Comparison of ENCODE assay signal across 2 cellular contexts in the genomic region with DNA sequence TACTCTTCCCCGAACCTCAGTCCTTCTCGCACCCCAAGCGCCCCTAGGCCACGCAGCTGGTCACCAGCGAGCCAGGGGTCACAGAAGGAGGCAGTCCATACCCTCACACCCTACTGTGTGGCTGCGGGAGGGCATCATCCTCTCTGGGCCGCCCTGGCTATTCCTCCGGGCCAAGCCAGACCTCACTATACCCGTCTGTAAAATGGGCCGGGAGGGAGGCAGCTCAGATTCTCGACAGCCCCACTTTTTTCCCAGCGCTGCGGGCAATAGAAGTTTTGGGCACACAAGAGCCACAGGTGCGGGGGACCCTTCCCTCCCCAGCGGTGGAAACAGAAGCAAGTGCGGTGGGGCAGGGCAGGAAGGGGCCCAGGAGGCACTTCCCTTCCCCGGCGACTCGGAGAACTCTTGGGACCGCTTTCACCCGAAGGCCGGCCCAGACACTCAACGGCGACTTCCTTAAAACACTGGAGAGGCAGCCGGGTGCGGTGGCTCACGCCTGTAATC.
TF ChIP-seq lines count a peak whose summit lies in the region.

No MANE protein-coding gene starts in this region.

TF ChIP-seq in GM12878, 131 proteins besides CTCF, POLR2A, EP300 and RAD21:
- TF ChIP-seq IKZF2 (IDR thresholded peaks at IDR 0.05) (peak in 1 of 2 experiments; percentile 25; a peak in 2 of 4 replicates), ZNF217 (IDR thresholded peaks at IDR 0.05) (peak; percentile 90), RUNX3 (IDR thresholded peaks at IDR 0.05; ENCODE audit: low read length) (0 out of 2 replicates have a peak, but pooled peaks have one; percentile 8), ZBTB40 (IDR thresholded peaks at IDR 0.05; ENCODE audit: borderline replicate concordance) (peak; percentile 60; the same call in 1 of the 2 replicates), FOXM1 (IDR thresholded peaks at IDR 0.05; ENCODE audit: low read depth, low read length) (no peak), GATAD2B (conservative IDR thresholded peaks at IDR 0.05; ENCODE audit: low read depth) (no peak), SMARCA5 (IDR thresholded peaks at IDR 0.05) (peak; percentile 96), SPI1 (IDR thresholded peaks at IDR 0.05; ENCODE audit: borderline replicate concordance, insufficient read depth, low read depth, low read length) (peak; percentile 49; the same call in 1 of the 2 replicates), BACH1 (IDR thresholded peaks at IDR 0.05; ENCODE audit: borderline replicate concordance) (0 out of 2 replicates have a peak, but pooled peaks have one; percentile 8)

TF ChIP-seq in GM23338, 12 proteins besides CTCF, POLR2A, EP300 and RAD21:
- no peak for TF ChIP-seq ZNF462 (CRISPR knock-in tag; IDR thresholded peaks at IDR 0.05)
- TF ChIP-seq, protein P1, sequence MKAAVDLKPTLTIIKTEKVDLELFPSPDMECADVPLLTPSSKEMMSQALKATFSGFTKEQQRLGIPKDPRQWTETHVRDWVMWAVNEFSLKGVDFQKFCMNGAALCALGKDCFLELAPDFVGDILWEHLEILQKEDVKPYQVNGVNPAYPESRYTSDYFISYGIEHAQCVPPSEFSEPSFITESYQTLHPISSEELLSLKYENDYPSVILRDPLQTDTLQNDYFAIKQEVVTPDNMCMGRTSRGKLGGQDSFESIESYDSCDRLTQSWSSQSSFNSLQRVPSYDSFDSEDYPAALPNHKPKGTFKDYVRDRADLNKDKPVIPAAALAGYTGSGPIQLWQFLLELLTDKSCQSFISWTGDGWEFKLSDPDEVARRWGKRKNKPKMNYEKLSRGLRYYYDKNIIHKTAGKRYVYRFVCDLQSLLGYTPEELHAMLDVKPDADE (IDR thresholded peaks at IDR 0.05): no peak
- TF ChIP-seq CREB1 (CRISPR knock-in tag; IDR thresholded peaks at IDR 0.05; ENCODE audit: low read depth): no peak
- TF ChIP-seq NANOG (IDR thresholded peaks at IDR 0.05; ENCODE audit: borderline replicate concordance): no peak
- TF ChIP-seq STAT1 (IDR thresholded peaks at IDR 0.05; ENCODE audit: unreplicated experiment): no peak
- no peak for TF ChIP-seq POLR2AphosphoS5 (IDR thresholded peaks at IDR 0.05; ENCODE audit: low read depth)
- TF ChIP-seq JUNB (IDR thresholded peaks at IDR 0.05; ENCODE audit: unreplicated experiment): no peak
- no peak for TF ChIP-seq EZH2 (IDR thresholded peaks at IDR 0.05; ENCODE audit: low read depth, unreplicated experiment)
- no peak for TF ChIP-seq ZNF331 (CRISPR knock-in tag; IDR thresholded peaks at IDR 0.05; ENCODE audit: low read depth)
- no peak for TF ChIP-seq EZH2phosphoT487 (IDR thresholded peaks at IDR 0.05; ENCODE audit: unreplicated experiment)
- TF ChIP-seq REST (IDR thresholded peaks at IDR 0.05; ENCODE audit: unreplicated experiment): no peak
- no peak for TF ChIP-seq ZNF114 (CRISPR knock-in tag; IDR thresholded peaks at IDR 0.05)
